ENCODE assay signal across 13 cellular contexts in the genomic region with DNA sequence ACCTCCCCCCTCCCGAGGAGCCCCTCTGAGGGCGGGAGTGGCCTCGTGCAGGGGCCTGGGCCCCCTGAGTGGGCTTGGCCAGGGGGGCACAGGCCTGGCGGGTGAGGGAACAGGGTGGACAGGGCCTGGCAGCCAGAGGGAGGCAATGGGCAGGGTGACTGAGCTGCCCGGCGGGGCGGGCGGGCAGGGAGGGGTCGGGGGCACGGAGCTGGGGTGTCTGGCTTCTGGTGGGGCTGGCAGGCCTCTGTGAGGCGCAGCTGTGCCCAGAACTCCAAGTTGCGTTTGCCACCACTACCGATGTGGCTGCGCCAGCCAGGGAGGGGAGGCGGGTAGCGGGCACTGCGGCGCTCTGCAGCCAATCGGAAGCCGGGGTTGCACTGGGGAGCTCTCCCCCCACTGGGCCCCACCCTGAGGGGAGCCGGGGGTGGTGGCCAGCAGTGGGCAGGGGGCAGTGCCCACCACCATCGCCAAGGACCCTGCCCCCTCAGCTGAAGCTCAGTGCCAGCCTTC. TPM values are rescaled to one million over a fixed set of nuclear protein-coding genes. Genes with fewer than 3 reads are reported as not detected.
DNase-seq lines count a peak whose midpoint lies in the region; ATAC-seq and TF ChIP-seq lines count a peak whose summit lies in the region.
"Had no signal": no experiment of that assay in that cellular context is flagged by ENCODE, and none has a peak within 500 bp of the region (broad histone marks: within the 10 kb centered on the region; RNA-seq: fewer than 3 reads in every experiment).

No MANE protein-coding gene starts in this region.

- H3K27ac ChIP-seq in breast epithelium (peak overlapping the region; percentile 95 to 99), heart left ventricle (peak overlapping the region; percentile 80 to 97 (median 92)), ovary (peak overlapping the region; percentile 72 to 83), aorta (ENCODE audit: low read depth in 1 of 2, low read length in 2 of 2) (peak overlapping the region; percentile 70 to 87)

- H3K27me3 ChIP-seq in breast epithelium (no peaks in the 10 kb centered on the region), heart left ventricle (no peaks in the 10 kb centered on the region), ovary (no peaks in the 10 kb centered on the region), aorta (ENCODE audit: control insufficient read depth in 1 of 2, insufficient read depth in 2 of 2, low read length in 1 of 2) (no peaks in the 10 kb centered on the region)

- H3K27ac Mint-ChIP-seq in MCF 10A (ENCODE audit: low read depth, unreplicated experiment) (no peak overlapping the region), T-helper 17 cell (no peak overlapping the region)
- H3K27ac Mint-ChIP-seq in activated CD8-positive, alpha-beta T cell treated with anti-CD3 and anti-CD28 coated beads for 36 hours: no peak overlapping the region

- TF ChIP-seq CTCF in breast epithelium (IDR thresholded peaks at IDR 0.05): no peak
- no peak for TF ChIP-seq CTCF in MCF 10A (IDR thresholded peaks at IDR 0.05; ENCODE audit: unreplicated experiment)
- peak in 7 of 12 donors; percentile 7 to 51 (median 32) for TF ChIP-seq CTCF in heart left ventricle (IDR thresholded peaks at IDR 0.05)
- TF ChIP-seq CTCF in ovary (IDR thresholded peaks at IDR 0.05): no peak
- TF ChIP-seq CTCF in activated CD8-positive, alpha-beta T cell treated with anti-CD3 and anti-CD28 coated beads for 36 hours (IDR thresholded peaks at IDR 0.05): no peak

- peaks cover 13 to 30% of the 10 kb centered on the region in 2 donors for H3K4me1 ChIP-seq in breast epithelium
- H3K4me1 ChIP-seq in heart left ventricle: peaks cover 0 to 80% (median 37%) of the 10 kb centered on the region in 12 donors
- H3K4me1 ChIP-seq in ovary (ENCODE audit: insufficient read depth): peaks cover 34% of the 10 kb centered on the region
- H3K4me1 ChIP-seq in aorta (ENCODE audit: control insufficient read depth in 1 of 2, insufficient read depth in 2 of 2, low read length in 2 of 2): peaks cover 0 to 3% of the 10 kb centered on the region in 2 donors

- DNase-seq in breast epithelium (ENCODE audit: low spot score in 2 of 2) (peak in 1 of 2 donors; percentile 75), MCF 10A (ENCODE audit: unreplicated experiment) (no peak), heart left ventricle (peak; percentile 39 to 80 (median 72)), ovary (no peak), aorta (peak; percentile 78 to 87), T-helper 17 cell (no peak)
- DNase-seq in activated CD8-positive, alpha-beta T cell treated with anti-CD3 and anti-CD28 coated beads for 36 hours: no peak
- DNase-seq: ACHN, GF-D8, glutamatergic neuron had no signal

- CTCF ChIA-PET in MCF 10A (lab: Yijun Ruan, JAX): interaction anchor here (0.6 to 2.1 kb wide), 4 partner anchors 37 to 250 kb away, joined by 3 to 10 read pairs (median 6); no protein-coding TSS in a partner anchor
- CTCF ChIA-PET in activated CD8-positive, alpha-beta T cell treated with anti-CD3 and anti-CD28 coated beads for 36 hours (lab: Charles Lee): interaction anchor here (1.1 to 4.7 kb wide), 3 partner anchors 25 to 59 kb away, joined by 3 to 21 read pairs (median 5); no protein-coding TSS in a partner anchor

- H3K36me3 ChIP-seq in breast epithelium (no peaks in the 10 kb centered on the region), heart left ventricle (peaks cover 0 to 17% (median 6%) of the 10 kb centered on the region in 9 donors), ovary (no peaks in the 10 kb centered on the region), aorta (ENCODE audit: control insufficient read depth in 1 of 2, insufficient read depth in 2 of 2, low read length in 1 of 2) (no peaks in the 10 kb centered on the region)

- H3K9me3 ChIP-seq in breast epithelium (no peaks in the 10 kb centered on the region), heart left ventricle (no peaks in the 10 kb centered on the region), ovary (no peaks in the 10 kb centered on the region), aorta (ENCODE audit: control insufficient read depth, low read length) (no peaks in the 10 kb centered on the region), T-helper 17 cell (ENCODE audit: control insufficient read depth, low read length, poor library complexity, severe bottlenecking) (no peaks in the 10 kb centered on the region)

- no peaks in the 10 kb centered on the region for H3K4me1 Mint-ChIP-seq in MCF 10A (ENCODE audit: insufficient read depth, unreplicated experiment)
- H3K4me1 Mint-ChIP-seq in T-helper 17 cell: peaks cover 4% of the 10 kb centered on the region
- no peaks in the 10 kb centered on the region for H3K4me1 Mint-ChIP-seq in activated CD8-positive, alpha-beta T cell treated with anti-CD3 and anti-CD28 coated beads for 36 hours (ENCODE audit: low read depth)

- intact Hi-C loops in breast epithelium (cut with DNase I; ENCODE audit: low total_unique reads): loop anchor here (5.0 kb wide), 1 partner anchor 1580 kb away; no protein-coding TSS in a partner anchor
- intact Hi-C loops in MCF 10A (cut with micrococcal nuclease): no loop called here
- intact Hi-C loops in heart left ventricle (cut with DNase I): loop anchor here in 2 of 10 donors (2.0 to 5.0 kb wide), 2 partner anchors 16 to 60 kb away; no protein-coding TSS in a partner anchor
- intact Hi-C loops in ovary (cut with DNase I): loop anchor here in 1 of 4 donors (10.0 kb wide), 1 partner anchor 52 kb away; no protein-coding TSS in a partner anchor
- intact Hi-C loops in aorta (cut with DNase I): no loop called here
- intact Hi-C loops in activated CD8-positive, alpha-beta T cell treated with anti-CD3 and anti-CD28 coated beads for 36 hours (cut with micrococcal nuclease): no loop called here

- BruUV-seq in MCF 10A (replicated peaks; lab: Mats Ljungman, UMichigan): no TSS peak

- H3K27me3 Mint-ChIP-seq in MCF 10A (ENCODE audit: insufficient read depth, unreplicated experiment) (no peaks in the 10 kb centered on the region), T-helper 17 cell (peaks cover 33% of the 10 kb centered on the region)
- no peaks in the 10 kb centered on the region for H3K27me3 Mint-ChIP-seq in activated CD8-positive, alpha-beta T cell treated with anti-CD3 and anti-CD28 coated beads for 36 hours

- 26 to 63% (median 45%) methylated on average over 13 to 22 of the region's 22 CpGs for WGBS in heart left ventricle, 4 donors
- 19 to 34% (median 25%) methylated on average over 16 to 22 of the region's 22 CpGs for WGBS in ovary, 3 donors
- 3 to 8% methylated on average over 16 to 22 of the region's 22 CpGs for whole genome bisulfite sequencing in aorta, 2 donors

- ATAC-seq in heart left ventricle (peak; percentile 67 to 81 (median 71)), aorta (ENCODE audit: low FRiP score) (peak; percentile 55), T-helper 17 cell (no peak), HG02970 (IDR thresholded peaks at IDR 0.05; ENCODE audit: low FRiP score, unreplicated experiment) (no peak)
- no peak for ATAC-seq in activated CD8-positive, alpha-beta T cell treated with anti-CD3 and anti-CD28 coated beads for 36 hours

- H3K36me3 Mint-ChIP-seq in MCF 10A (ENCODE audit: insufficient read depth, unreplicated experiment) (peaks cover 16% of the 10 kb centered on the region), T-helper 17 cell (ENCODE audit: low read depth) (peaks cover 4% of the 10 kb centered on the region)
- no peaks in the 10 kb centered on the region for H3K36me3 Mint-ChIP-seq in activated CD8-positive, alpha-beta T cell treated with anti-CD3 and anti-CD28 coated beads for 36 hours (ENCODE audit: low read depth)

- POLR2A ChIA-PET in MCF 10A (lab: Yijun Ruan, JAX): interaction anchor here (0.6 to 1.0 kb wide), 2 partner anchors 21 to 81 kb away, joined by 3 to 4 read pairs; no protein-coding TSS in a partner anchor
- POLR2A ChIA-PET in activated CD8-positive, alpha-beta T cell treated with anti-CD3 and anti-CD28 coated beads for 36 hours (lab: Charles Lee): interaction anchor here (0.9 to 1.1 kb wide), 3 partner anchors 11 to 117 kb away, joined by 3 to 4 read pairs (median 3); no protein-coding TSS in a partner anchor

- peak overlapping the region; percentile 33 to 69 (median 50) for H3K4me3 ChIP-seq in breast epithelium
- H3K4me3 ChIP-seq in heart left ventricle: peak overlapping the region in 11 of 12 donors; percentile 8 to 51 (median 38)
- peak overlapping the region; percentile 40 for H3K4me3 ChIP-seq in ovary
- peak overlapping the region in 1 of 2 donors; percentile 9 for H3K4me3 ChIP-seq in aorta (ENCODE audit: low read length in 2 of 2)

- no peaks in the 10 kb centered on the region for H3K9me3 Mint-ChIP-seq in MCF 10A (ENCODE audit: unreplicated experiment)
- no peaks in the 10 kb centered on the region for H3K9me3 Mint-ChIP-seq in activated CD8-positive, alpha-beta T cell treated with anti-CD3 and anti-CD28 coated beads for 36 hours
- H3K9me3 Mint-ChIP-seq: nephron had no signal

- no peak overlapping the region for H3K4me3 Mint-ChIP-seq in MCF 10A (ENCODE audit: unreplicated experiment)
- H3K4me3 Mint-ChIP-seq in T-helper 17 cell: no peak overlapping the region
- H3K4me3 Mint-ChIP-seq in activated CD8-positive, alpha-beta T cell treated with anti-CD3 and anti-CD28 coated beads for 36 hours: no peak overlapping the region

- TF ChIP-seq EP300 in ovary (IDR thresholded peaks at IDR 0.05): no peak

- no peak for TF ChIP-seq POLR2A in breast epithelium (IDR thresholded peaks at IDR 0.05)
- TF ChIP-seq POLR2A in heart left ventricle (IDR thresholded peaks at IDR 0.05): no peak
- TF ChIP-seq POLR2A in ovary (IDR thresholded peaks at IDR 0.05): no peak

RNA-seq across cellular contexts. Expression of gene NFIX, which starts 7.2 kb away (rescaled TPM):
- 10 to 100 TPM; 43.6 to 53.9 (median 52.8) TPM for total RNA-seq in breast epithelium
- 26.9 and 27.2 TPM in 2 replicates for total RNA-seq in MCF 10A (2022)
- total RNA-seq in heart left ventricle: 100 to 1,000 TPM in 8 of 9 donors, 10 to 100 TPM in 1; 81.4 to 147 (median 122) TPM
- polyA plus RNA-seq in heart left ventricle: 10 to 100 TPM; 42.1 to 55.2 TPM
- total RNA-seq in ovary: 100 to 1,000 TPM in 5 of 7 donors, 10 to 100 TPM in 2; 30.3 to 256 (median 223) TPM
- 10 to 100 TPM; 76.9 to 82.2 TPM for polyA plus RNA-seq in ovary
- 100 to 1,000 TPM; 184 to 327 TPM for total RNA-seq in aorta
- 10 to 100 TPM; 45.5 to 49.8 TPM for polyA plus RNA-seq in aorta
- total RNA-seq in T-helper 17 cell: under 1 TPM; 0.75 to 0.86 TPM
- total RNA-seq in activated CD8-positive, alpha-beta T cell treated with anti-CD3 and anti-CD28 coated beads for 36 hours: 1 to 10 TPM; 4.7 to 5.0 TPM

RNA-seq across cellular contexts. Expression of gene DAND5, which starts 33.1 kb away (rescaled TPM):
- total RNA-seq in breast epithelium (not detected), MCF 10A (2022) (not detected in 2 replicates), heart left ventricle (10 to 100 TPM in 4 of 9 donors, 1 to 10 TPM in 5; 2.9 to 13.6 (median 9.0) TPM), ovary (under 1 TPM in 2 of 7 donors, not detected in 5; 0.11 to 0.15 TPM), aorta (not detected), T-helper 17 cell (not detected)
- polyA plus RNA-seq in heart left ventricle (1 to 10 TPM; 1.4 to 4.7 TPM), ovary (not detected), aorta (under 1 TPM in 1 of 2 donors, not detected in 1; 0.13 TPM)
- total RNA-seq in activated CD8-positive, alpha-beta T cell treated with anti-CD3 and anti-CD28 coated beads for 36 hours: not detected
- total RNA-seq: T-helper 2 cell treated with Interferon-gamma antibody and Interleukin-4, amounts not matched to agents 100 ng/mL and 5 ng/mL, for 36 hours had no signal

RNA-seq across cellular contexts. Expression of gene GADD45GIP1, which starts 45.4 kb away (rescaled TPM):
- total RNA-seq in breast epithelium: 10 to 100 TPM; 30.3 to 44.2 (median 31.5) TPM
- 44.4 and 47.5 TPM in 2 replicates for total RNA-seq in MCF 10A (2022)
- 10 to 100 TPM; 17.2 to 63.6 (median 27.2) TPM for total RNA-seq in heart left ventricle
- 100 to 1,000 TPM in 1 of 2 donors, 10 to 100 TPM in 1; 64.9 to 119 TPM for polyA plus RNA-seq in heart left ventricle
- 10 to 100 TPM; 15.7 to 57.7 (median 19.1) TPM for total RNA-seq in ovary
- 10 to 100 TPM in 1 of 2 donors, 1 to 10 TPM in 1; 1.8 to 25.6 TPM for polyA plus RNA-seq in ovary
- total RNA-seq in aorta: 10 to 100 TPM; 15.3 to 15.7 TPM
- polyA plus RNA-seq in aorta: 10 to 100 TPM; 30.9 to 40.6 TPM
- 1 to 10 TPM; 6.9 to 8.3 TPM for total RNA-seq in T-helper 17 cell
- total RNA-seq in activated CD8-positive, alpha-beta T cell treated with anti-CD3 and anti-CD28 coated beads for 36 hours: 10 to 100 TPM; 32.6 to 36.0 TPM

RNA-seq across cellular contexts. Expression of gene RAD23A, which starts 56.8 kb away (rescaled TPM):
- total RNA-seq in breast epithelium (10 to 100 TPM; 65.9 to 84.3 (median 66.5) TPM), MCF 10A (2022) (197 and 219 TPM in 2 replicates), heart left ventricle (100 to 1,000 TPM; 130 to 272 (median 161) TPM), ovary (10 to 100 TPM; 61.2 to 94.0 (median 93.7) TPM), aorta (100 to 1,000 TPM in 1 of 2 donors, 10 to 100 TPM in 1; 80.7 to 106 TPM), T-helper 17 cell (10 to 100 TPM; 74.1 to 82.1 TPM)
- polyA plus RNA-seq in heart left ventricle (100 to 1,000 TPM; 186 to 212 TPM), ovary (10 to 100 TPM; 75.8 to 77.2 TPM), aorta (100 to 1,000 TPM in 1 of 2 donors, 10 to 100 TPM in 1; 72.4 to 154 TPM)
- total RNA-seq in activated CD8-positive, alpha-beta T cell treated with anti-CD3 and anti-CD28 coated beads for 36 hours: 100 to 1,000 TPM; 189 to 190 TPM

Comparison
In these comparisons a context has a peak if more than half of its experiments do, and no peak if none do; other contexts are left out.
1. DNase-seq: peak in heart left ventricle (5 of 5) and aorta (2 of 2); none in MCF 10A (single experiment), ovary (0 of 5), T-helper 17 cell (0 of 3) and activated CD8-positive, alpha-beta T cell treated with anti-CD3 and anti-CD28 coated beads for 36 hours (single experiment).
2. CTCF ChIP-seq: peak in heart left ventricle (7 of 12); none in breast epithelium (0 of 3), MCF 10A (single experiment), ovary (0 of 3) and activated CD8-positive, alpha-beta T cell treated with anti-CD3 and anti-CD28 coated beads for 36 hours (single experiment).
3. ATAC-seq: peak in heart left ventricle (4 of 4) and aorta (single experiment); none in T-helper 17 cell (single experiment), activated CD8-positive, alpha-beta T cell treated with anti-CD3 and anti-CD28 coated beads for 36 hours (single experiment) and HG02970 (single experiment).
4. Peak in every context shown above with its lines, with median percentiles within 50 percentile points of each other: H3K27ac ChIP-seq.